In genomic region chr17:7325031-7325528, GRCh38 we compare ENCODE assay signal across 23 cellular contexts.
"Had no signal": no experiment of that assay in that cellular context is flagged by ENCODE, and none has a peak within 500 bp of the region (broad histone marks: within the 10 kb centered on the region; RNA-seq: fewer than 3 reads in every experiment).

No MANE protein-coding gene starts in this region.

- H3K4me3 Mint-ChIP-seq: activated CD4-positive, alpha-beta memory T cell treated with anti-CD3 and anti-CD28 coated beads, Interleukin-2, amount 10 ng/mL, durations not matched to agents 7 days and 5 days; activated CD4-positive, alpha-beta T cell treated with anti-CD3 and anti-CD28 coated beads for 36 hours; activated naive CD4-positive, alpha-beta T cell treated with anti-CD3 and anti-CD28 coated beads for 36 hours; activated naive CD8-positive, alpha-beta T cell treated with anti-CD3 and anti-CD28 coated beads for 36 hours had no signal

- H3K27me3 ChIP-seq: brain microvascular endothelial cell, cardiac muscle cell, Peyer's patch had no signal

- H3K27ac Mint-ChIP-seq: activated CD4-positive, alpha-beta memory T cell treated with anti-CD3 and anti-CD28 coated beads, Interleukin-2, amount 10 ng/mL, durations not matched to agents 7 days and 5 days; activated CD4-positive, alpha-beta T cell treated with anti-CD3 and anti-CD28 coated beads for 36 hours; activated naive CD4-positive, alpha-beta T cell treated with anti-CD3 and anti-CD28 coated beads for 36 hours; activated naive CD8-positive, alpha-beta T cell treated with anti-CD3 and anti-CD28 coated beads for 36 hours had no signal

- H3K9me3 ChIP-seq: Peyer's patch had no signal

- H3K9ac ChIP-seq: KMS-11 had no signal

- H3K4me3 ChIP-seq: cardiac muscle cell, Peyer's patch had no signal

- H3K27ac ChIP-seq: brain microvascular endothelial cell, cardiac muscle cell, KMS-11, Peyer's patch, WERI-Rb-1 had no signal

- ATAC-seq: activated CD4-positive, alpha-beta T cell treated with anti-CD3 and anti-CD28 coated beads for 36 hours had no signal

- H3K4me2 ChIP-seq: KMS-11 had no signal

- DNase-seq: activated CD4-positive, alpha-beta memory T cell treated with anti-CD3 and anti-CD28 coated beads, Interleukin-2, amount 10 ng/mL, durations not matched to agents 7 days and 5 days; activated CD4-positive, alpha-beta T cell treated with anti-CD3 and anti-CD28 coated beads for 36 hours; activated CD4-positive, alpha-beta T cell treated with anti-CD3 and anti-CD28 coated beads, Interleukin-2, amount 50 U/mL, for 1 hour; activated CD8-positive, alpha-beta memory T cell treated with anti-CD3 and anti-CD28 coated beads, Interleukin-2, amount 50 U/mL, for 48 hours; activated effector memory CD4-positive, alpha-beta T cell treated with anti-CD3 and anti-CD28 coated beads, Interleukin-2, amount 50 U/mL, for 16 hours; activated naive CD4-positive, alpha-beta T cell treated with anti-CD3 and anti-CD28 coated beads for 36 hours; activated naive CD8-positive, alpha-beta T cell treated with anti-CD3 and anti-CD28 coated beads for 36 hours; activated T-cell treated with anti-CD3 and anti-CD28 coated beads, Interleukin-2, amount 50 U/mL, for 1 hour; brain microvascular endothelial cell; NCI-H1092; NCI-H1417; NCI-H1930; NCI-H2107; NCI-H2171 treated with DMSO at 0.1 percent for 48 hours; NCI-H226; NCI-H526; NCI-H82; NK-92 treated with Interleukin-12 subunit alpha and Interleukin-12 subunit beta, amount 100 ng/mL, for 24 hours; Peyer's patch; SHP77; WERI-Rb-1 had no signal

- H3K9me3 Mint-ChIP-seq: activated CD4-positive, alpha-beta memory T cell treated with anti-CD3 and anti-CD28 coated beads, Interleukin-2, amount 10 ng/mL, durations not matched to agents 7 days and 5 days; activated naive CD4-positive, alpha-beta T cell treated with anti-CD3 and anti-CD28 coated beads for 36 hours; activated naive CD8-positive, alpha-beta T cell treated with anti-CD3 and anti-CD28 coated beads for 36 hours had no signal

- H3K27me3 Mint-ChIP-seq: activated CD4-positive, alpha-beta memory T cell treated with anti-CD3 and anti-CD28 coated beads, Interleukin-2, amount 10 ng/mL, durations not matched to agents 7 days and 5 days; activated CD4-positive, alpha-beta T cell treated with anti-CD3 and anti-CD28 coated beads for 36 hours; activated naive CD8-positive, alpha-beta T cell treated with anti-CD3 and anti-CD28 coated beads for 36 hours had no signal
